Comparison of ENCODE assay signal across 3 cellular contexts in the genomic region with DNA sequence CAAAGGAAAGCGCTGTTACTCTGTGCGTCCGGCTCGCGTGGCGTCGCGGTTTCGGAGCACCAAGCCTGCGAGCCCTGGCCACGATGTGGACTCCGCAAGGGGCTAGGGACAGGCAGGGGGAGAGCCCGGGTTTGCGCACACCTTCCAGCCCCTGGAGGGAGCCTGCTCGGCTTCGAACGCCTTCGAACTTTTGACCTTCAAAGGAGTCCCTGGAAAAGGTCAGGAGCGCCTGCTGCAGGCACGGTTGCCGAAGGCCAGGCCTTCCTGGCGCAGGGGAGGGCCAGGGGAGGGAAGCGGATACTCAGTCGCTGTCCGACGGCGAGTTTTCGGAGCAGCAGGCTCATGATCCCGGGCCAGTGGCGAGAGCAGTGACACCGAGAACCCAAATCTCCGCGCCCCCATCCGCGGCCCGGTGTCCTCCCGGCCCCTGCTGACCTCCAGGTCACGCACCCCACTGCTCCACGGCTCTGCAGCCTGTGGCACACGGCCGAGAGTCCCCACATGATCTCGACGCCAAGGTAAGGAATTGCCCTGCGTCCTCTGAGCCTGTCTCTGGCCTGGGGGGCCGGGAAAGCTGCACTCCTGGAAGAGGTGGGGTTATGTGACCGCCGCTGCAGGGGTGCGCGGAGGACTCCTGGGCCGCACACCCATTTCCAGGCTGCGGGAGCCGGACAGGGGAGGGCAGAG.
A peak's percentile ranks its signal among the peaks of the same experiment; 100 is the strongest.
TF ChIP-seq lines count a peak whose summit lies in the region.

No MANE protein-coding gene starts in this region.

TF ChIP-seq in A549, 52 proteins besides CTCF, POLR2A, EP300 and RAD21:
- no peak for TF ChIP-seq SREBF2 (IDR thresholded peaks at IDR 0.05)
- no peak for TF ChIP-seq JUN (IDR thresholded peaks at IDR 0.05)
- TF ChIP-seq FOSB (CRISPR knock-in tag; IDR thresholded peaks at IDR 0.05): no peak

TF ChIP-seq in WTC11, 78 proteins besides CTCF, POLR2A, EP300 and RAD21 (continues in another document):
- TF ChIP-seq, protein P1, sequence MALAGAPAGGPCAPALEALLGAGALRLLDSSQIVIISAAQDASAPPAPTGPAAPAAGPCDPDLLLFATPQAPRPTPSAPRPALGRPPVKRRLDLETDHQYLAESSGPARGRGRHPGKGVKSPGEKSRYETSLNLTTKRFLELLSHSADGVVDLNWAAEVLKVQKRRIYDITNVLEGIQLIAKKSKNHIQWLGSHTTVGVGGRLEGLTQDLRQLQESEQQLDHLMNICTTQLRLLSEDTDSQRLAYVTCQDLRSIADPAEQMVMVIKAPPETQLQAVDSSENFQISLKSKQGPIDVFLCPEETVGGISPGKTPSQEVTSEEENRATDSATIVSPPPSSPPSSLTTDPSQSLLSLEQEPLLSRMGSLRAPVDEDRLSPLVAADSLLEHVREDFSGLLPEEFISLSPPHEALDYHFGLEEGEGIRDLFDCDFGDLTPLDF (CRISPR knock-in tag; IDR thresholded peaks at IDR 0.05): no peak
- TF ChIP-seq ESRRA (CRISPR knock-in tag; IDR thresholded peaks at IDR 0.05; ENCODE audit: borderline replicate concordance): peak; percentile 84; the same call in 1 of the 2 replicates
- TF ChIP-seq ELF4 (CRISPR knock-in tag; IDR thresholded peaks at IDR 0.05; ENCODE audit: low read depth): no peak
- no peak for TF ChIP-seq NR2C2 (CRISPR knock-in tag; IDR thresholded peaks at IDR 0.05)
- TF ChIP-seq, protein P2, sequence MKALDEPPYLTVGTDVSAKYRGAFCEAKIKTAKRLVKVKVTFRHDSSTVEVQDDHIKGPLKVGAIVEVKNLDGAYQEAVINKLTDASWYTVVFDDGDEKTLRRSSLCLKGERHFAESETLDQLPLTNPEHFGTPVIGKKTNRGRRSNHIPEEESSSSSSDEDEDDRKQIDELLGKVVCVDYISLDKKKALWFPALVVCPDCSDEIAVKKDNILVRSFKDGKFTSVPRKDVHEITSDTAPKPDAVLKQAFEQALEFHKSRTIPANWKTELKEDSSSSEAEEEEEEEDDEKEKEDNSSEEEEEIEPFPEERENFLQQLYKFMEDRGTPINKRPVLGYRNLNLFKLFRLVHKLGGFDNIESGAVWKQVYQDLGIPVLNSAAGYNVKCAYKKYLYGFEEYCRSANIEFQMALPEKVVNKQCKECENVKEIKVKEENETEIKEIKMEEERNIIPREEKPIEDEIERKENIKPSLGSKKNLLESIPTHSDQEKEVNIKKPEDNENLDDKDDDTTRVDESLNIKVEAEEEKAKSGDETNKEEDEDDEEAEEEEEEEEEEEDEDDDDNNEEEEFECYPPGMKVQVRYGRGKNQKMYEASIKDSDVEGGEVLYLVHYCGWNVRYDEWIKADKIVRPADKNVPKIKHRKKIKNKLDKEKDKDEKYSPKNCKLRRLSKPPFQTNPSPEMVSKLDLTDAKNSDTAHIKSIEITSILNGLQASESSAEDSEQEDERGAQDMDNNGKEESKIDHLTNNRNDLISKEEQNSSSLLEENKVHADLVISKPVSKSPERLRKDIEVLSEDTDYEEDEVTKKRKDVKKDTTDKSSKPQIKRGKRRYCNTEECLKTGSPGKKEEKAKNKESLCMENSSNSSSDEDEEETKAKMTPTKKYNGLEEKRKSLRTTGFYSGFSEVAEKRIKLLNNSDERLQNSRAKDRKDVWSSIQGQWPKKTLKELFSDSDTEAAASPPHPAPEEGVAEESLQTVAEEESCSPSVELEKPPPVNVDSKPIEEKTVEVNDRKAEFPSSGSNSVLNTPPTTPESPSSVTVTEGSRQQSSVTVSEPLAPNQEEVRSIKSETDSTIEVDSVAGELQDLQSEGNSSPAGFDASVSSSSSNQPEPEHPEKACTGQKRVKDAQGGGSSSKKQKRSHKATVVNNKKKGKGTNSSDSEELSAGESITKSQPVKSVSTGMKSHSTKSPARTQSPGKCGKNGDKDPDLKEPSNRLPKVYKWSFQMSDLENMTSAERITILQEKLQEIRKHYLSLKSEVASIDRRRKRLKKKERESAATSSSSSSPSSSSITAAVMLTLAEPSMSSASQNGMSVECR (CRISPR knock-in tag; IDR thresholded peaks at IDR 0.05; ENCODE audit: borderline replicate concordance): 0 out of 2 replicates have a peak, but pooled peaks have one; percentile 24
- TF ChIP-seq, protein P3, sequence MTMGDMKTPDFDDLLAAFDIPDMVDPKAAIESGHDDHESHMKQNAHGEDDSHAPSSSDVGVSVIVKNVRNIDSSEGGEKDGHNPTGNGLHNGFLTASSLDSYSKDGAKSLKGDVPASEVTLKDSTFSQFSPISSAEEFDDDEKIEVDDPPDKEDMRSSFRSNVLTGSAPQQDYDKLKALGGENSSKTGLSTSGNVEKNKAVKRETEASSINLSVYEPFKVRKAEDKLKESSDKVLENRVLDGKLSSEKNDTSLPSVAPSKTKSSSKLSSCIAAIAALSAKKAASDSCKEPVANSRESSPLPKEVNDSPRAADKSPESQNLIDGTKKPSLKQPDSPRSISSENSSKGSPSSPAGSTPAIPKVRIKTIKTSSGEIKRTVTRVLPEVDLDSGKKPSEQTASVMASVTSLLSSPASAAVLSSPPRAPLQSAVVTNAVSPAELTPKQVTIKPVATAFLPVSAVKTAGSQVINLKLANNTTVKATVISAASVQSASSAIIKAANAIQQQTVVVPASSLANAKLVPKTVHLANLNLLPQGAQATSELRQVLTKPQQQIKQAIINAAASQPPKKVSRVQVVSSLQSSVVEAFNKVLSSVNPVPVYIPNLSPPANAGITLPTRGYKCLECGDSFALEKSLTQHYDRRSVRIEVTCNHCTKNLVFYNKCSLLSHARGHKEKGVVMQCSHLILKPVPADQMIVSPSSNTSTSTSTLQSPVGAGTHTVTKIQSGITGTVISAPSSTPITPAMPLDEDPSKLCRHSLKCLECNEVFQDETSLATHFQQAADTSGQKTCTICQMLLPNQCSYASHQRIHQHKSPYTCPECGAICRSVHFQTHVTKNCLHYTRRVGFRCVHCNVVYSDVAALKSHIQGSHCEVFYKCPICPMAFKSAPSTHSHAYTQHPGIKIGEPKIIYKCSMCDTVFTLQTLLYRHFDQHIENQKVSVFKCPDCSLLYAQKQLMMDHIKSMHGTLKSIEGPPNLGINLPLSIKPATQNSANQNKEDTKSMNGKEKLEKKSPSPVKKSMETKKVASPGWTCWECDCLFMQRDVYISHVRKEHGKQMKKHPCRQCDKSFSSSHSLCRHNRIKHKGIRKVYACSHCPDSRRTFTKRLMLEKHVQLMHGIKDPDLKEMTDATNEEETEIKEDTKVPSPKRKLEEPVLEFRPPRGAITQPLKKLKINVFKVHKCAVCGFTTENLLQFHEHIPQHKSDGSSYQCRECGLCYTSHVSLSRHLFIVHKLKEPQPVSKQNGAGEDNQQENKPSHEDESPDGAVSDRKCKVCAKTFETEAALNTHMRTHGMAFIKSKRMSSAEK (CRISPR knock-in tag; IDR thresholded peaks at IDR 0.05; ENCODE audit: borderline replicate concordance): no peak
- TF ChIP-seq, protein P4, sequence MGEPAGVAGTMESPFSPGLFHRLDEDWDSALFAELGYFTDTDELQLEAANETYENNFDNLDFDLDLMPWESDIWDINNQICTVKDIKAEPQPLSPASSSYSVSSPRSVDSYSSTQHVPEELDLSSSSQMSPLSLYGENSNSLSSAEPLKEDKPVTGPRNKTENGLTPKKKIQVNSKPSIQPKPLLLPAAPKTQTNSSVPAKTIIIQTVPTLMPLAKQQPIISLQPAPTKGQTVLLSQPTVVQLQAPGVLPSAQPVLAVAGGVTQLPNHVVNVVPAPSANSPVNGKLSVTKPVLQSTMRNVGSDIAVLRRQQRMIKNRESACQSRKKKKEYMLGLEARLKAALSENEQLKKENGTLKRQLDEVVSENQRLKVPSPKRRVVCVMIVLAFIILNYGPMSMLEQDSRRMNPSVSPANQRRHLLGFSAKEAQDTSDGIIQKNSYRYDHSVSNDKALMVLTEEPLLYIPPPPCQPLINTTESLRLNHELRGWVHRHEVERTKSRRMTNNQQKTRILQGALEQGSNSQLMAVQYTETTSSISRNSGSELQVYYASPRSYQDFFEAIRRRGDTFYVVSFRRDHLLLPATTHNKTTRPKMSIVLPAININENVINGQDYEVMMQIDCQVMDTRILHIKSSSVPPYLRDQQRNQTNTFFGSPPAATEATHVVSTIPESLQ (CRISPR knock-in tag; IDR thresholded peaks at IDR 0.05): no peak

TF ChIP-seq in HepG2, 621 proteins besides CTCF, POLR2A, EP300 and RAD21 (continued from another document):
- TF ChIP-seq PCBP1 (IDR thresholded peaks at IDR 0.05; ENCODE audit: borderline replicate concordance, low read depth, low read length) (0 out of 2 replicates have a peak, but pooled peaks have one; percentile 61), ZNF543 (CRISPR knock-in tag; IDR thresholded peaks at IDR 0.05) (no peak), KAT7 (CRISPR knock-in tag; IDR thresholded peaks at IDR 0.05; ENCODE audit: borderline replicate concordance) (no peak), ZNF121 (CRISPR knock-in tag; IDR thresholded peaks at IDR 0.05) (no peak), RXRB (CRISPR knock-in tag; IDR thresholded peaks at IDR 0.05; ENCODE audit: borderline replicate concordance) (no peak), NCOR1 (IDR thresholded peaks at IDR 0.05; ENCODE audit: borderline replicate concordance, low read length) (no peak), ZNF777 (CRISPR knock-in tag; IDR thresholded peaks at IDR 0.05) (no peak), FOXJ3 (CRISPR knock-in tag; IDR thresholded peaks at IDR 0.05; ENCODE audit: borderline replicate concordance) (no peak)
- TF ChIP-seq, protein P5, sequence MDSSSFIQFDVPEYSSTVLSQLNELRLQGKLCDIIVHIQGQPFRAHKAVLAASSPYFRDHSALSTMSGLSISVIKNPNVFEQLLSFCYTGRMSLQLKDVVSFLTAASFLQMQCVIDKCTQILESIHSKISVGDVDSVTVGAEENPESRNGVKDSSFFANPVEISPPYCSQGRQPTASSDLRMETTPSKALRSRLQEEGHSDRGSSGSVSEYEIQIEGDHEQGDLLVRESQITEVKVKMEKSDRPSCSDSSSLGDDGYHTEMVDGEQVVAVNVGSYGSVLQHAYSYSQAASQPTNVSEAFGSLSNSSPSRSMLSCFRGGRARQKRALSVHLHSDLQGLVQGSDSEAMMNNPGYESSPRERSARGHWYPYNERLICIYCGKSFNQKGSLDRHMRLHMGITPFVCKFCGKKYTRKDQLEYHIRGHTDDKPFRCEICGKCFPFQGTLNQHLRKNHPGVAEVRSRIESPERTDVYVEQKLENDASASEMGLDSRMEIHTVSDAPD (CRISPR knock-in tag; IDR thresholded peaks at IDR 0.05): 0 out of 2 replicates have a peak, but pooled peaks have one; percentile 37
TF ChIP-seq in HepG2: peak in this region for 2.
